Comparison of ENCODE assay signal across 13 cellular contexts in the genomic region with DNA sequence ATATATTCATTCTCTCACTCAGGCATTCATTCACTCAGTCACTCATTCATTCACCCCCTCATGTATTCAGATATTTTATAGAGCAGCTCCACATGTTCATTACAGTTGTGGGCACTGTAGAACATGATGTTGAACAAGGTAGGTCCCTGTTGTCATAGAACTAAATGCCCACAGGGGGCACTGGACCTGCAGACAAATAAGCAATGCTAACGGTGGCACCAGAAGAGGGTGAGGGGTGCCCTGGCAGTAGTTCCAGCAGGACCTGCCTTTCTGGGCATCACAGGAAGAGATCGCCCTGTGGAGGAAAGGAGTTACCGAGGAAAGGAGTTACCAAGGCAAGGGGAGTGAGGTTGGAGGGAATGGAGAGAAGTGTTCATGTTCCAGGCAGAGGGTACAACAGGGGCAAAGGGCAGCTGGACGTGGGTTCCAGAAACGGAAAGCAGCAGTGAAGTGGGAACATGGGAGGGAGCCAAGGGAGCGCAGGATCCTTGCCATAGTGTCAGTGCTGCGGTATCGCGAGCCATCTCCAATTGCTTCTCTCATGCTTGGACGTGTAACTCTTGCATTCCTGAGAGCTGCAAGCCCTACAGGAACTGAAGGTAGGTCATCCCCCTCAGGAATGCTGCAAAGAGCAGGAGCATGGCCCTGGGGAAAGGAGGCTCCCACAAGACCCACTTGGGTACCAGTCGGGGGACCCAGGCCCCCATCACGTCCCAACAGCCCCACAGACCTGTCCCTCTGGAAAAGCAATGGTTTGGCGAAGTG.
A peak's percentile ranks its signal among the peaks of the same experiment; 100 is the strongest.
DNase-seq lines count a peak whose midpoint lies in the region; ATAC-seq, FAIRE-seq and TF ChIP-seq lines count a peak whose summit lies in the region.
"Had no signal": no experiment of that assay in that cellular context is flagged by ENCODE, and none has a peak within 500 bp of the region (broad histone marks: within the 10 kb centered on the region; RNA-seq: fewer than 3 reads in every experiment).

No MANE protein-coding gene starts in this region.

- no peak for ATAC-seq in left ventricle myocardium superior
- ATAC-seq: left lung had no signal

- H3K4me3 ChIP-seq in DOHH2 (ENCODE audit: low read length) (no peak overlapping the region), OCI-LY1 (ENCODE audit: low read depth, low read length, poor library complexity, severe bottlenecking) (no peak overlapping the region)
- H3K4me3 ChIP-seq: left lung, vagina had no signal

- intact Hi-C loops in left ventricle myocardium superior (cut with micrococcal nuclease) = no loop called here

- H3K27me3 ChIP-seq in DOHH2 (ENCODE audit: control insufficient read depth, low read length) (peaks cover 10% of the 10 kb centered on the region), OCI-LY1 (ENCODE audit: insufficient read depth, low read length) (no peaks in the 10 kb centered on the region)
- H3K27me3 ChIP-seq: left lung, vagina had no signal

- TF ChIP-seq CTCF in 22Rv1 (IDR thresholded peaks at IDR 0.05) = peak; percentile 25
- peak; percentile 61 for TF ChIP-seq CTCF in DOHH2 (IDR thresholded peaks at IDR 0.05; ENCODE audit: low read depth, low read length, poor library complexity, severe bottlenecking)
- TF ChIP-seq CTCF in OCI-LY1 (IDR thresholded peaks at IDR 0.05; ENCODE audit: low read length) = peak; percentile 37; the same call in 1 of the 2 replicates
- peak; percentile 43 for TF ChIP-seq CTCF in endothelial cell (IDR thresholded peaks at IDR 0.05; ENCODE audit: unreplicated experiment)

- DNase-seq in endothelial cell (ENCODE audit: low spot score) = no peak
- DNase-seq in stimulated activated CD4-positive, alpha-beta T cell treated with anti-CD3 and anti-CD28 coated beads, Interleukin-4, amount 100 ng/mL, for 1 hour = no peak
- no peak for DNase-seq in activated gamma-delta T cell treated with Interleukin-2 at 50 U/mL for 16 hours
- no peak for DNase-seq in GM12892 (ENCODE audit: insufficient read length)
- DNase-seq in left ventricle myocardium superior = no peak
- DNase-seq: cerebellar nuclear complex, left lung, T1000 had no signal

- H3K36me3 ChIP-seq in DOHH2 (ENCODE audit: control insufficient read depth, low read length) (no peaks in the 10 kb centered on the region), OCI-LY1 (ENCODE audit: insufficient read depth, low read length) (no peaks in the 10 kb centered on the region)
- H3K36me3 ChIP-seq: left lung, vagina had no signal

- no peak overlapping the region for H3K27ac Mint-ChIP-seq in endothelial cell (ENCODE audit: unreplicated experiment)
- H3K27ac Mint-ChIP-seq: activated T-helper 1 cell treated with anti-CD3 and anti-CD28 coated beads, Interleukin-12 subunit alpha, Interleukin-12 subunit beta, Interleukin-2, Interleukin-4 antibody, amounts not matched to agents 30 ng/mL and 10 ng/mL and 1 ng/mL, durations not matched to agents 14 hours and 24 hours and 36 hours had no signal

- H3F3A ChIP-seq in DOHH2 (ENCODE audit: control insufficient read depth, insufficient read depth) (no peaks in the 10 kb centered on the region), OCI-LY1 (ENCODE audit: insufficient read depth, low read length) (no peaks in the 10 kb centered on the region)

- H4K20me1 ChIP-seq in DOHH2 (ENCODE audit: control insufficient read depth, insufficient read depth, low read depth, low read length) (no peaks in the 10 kb centered on the region), OCI-LY1 (ENCODE audit: insufficient read depth, low read length) (no peaks in the 10 kb centered on the region)

- FAIRE-seq in GM12892 (lab: Jason Lieb, UNC) = no peak

- H3K27me3 Mint-ChIP-seq in endothelial cell (ENCODE audit: unreplicated experiment) = peaks cover 2% of the 10 kb centered on the region

- H3K27ac ChIP-seq in 22Rv1 (no peak overlapping the region), DOHH2 (ENCODE audit: low read depth, low read length) (no peak overlapping the region), OCI-LY1 (ENCODE audit: low read depth, low read length, poor library complexity, severe bottlenecking) (no peak overlapping the region)
- H3K27ac ChIP-seq: left lung, vagina had no signal

- H3K9me2 ChIP-seq in DOHH2 (replicated peaks; ENCODE audit: control insufficient read depth, low read length) (no peaks in the 10 kb centered on the region), OCI-LY1 (ENCODE audit: low read depth, low read length) (no peaks in the 10 kb centered on the region)

- no peaks in the 10 kb centered on the region for H3K36me3 Mint-ChIP-seq in endothelial cell (ENCODE audit: low read depth, unreplicated experiment)

- H2AFZ ChIP-seq in OCI-LY1 (ENCODE audit: low read length) = no peak overlapping the region

- no peak overlapping the region for H3K9ac ChIP-seq in OCI-LY1 (ENCODE audit: low read length)

- H3K9me3 ChIP-seq in DOHH2 (ENCODE audit: control insufficient read depth, insufficient read depth, low read length) (no peaks in the 10 kb centered on the region), OCI-LY1 (ENCODE audit: low read length) (no peaks in the 10 kb centered on the region)
- H3K9me3 ChIP-seq: left lung, vagina had no signal

- H3K9me3 Mint-ChIP-seq in endothelial cell (ENCODE audit: unreplicated experiment) = no peaks in the 10 kb centered on the region

- TF ChIP-seq POLR2A in GM12892 (IDR thresholded peaks at IDR 0.05; ENCODE audit: low read depth, low read length) = no peak

- H3K4me1 ChIP-seq in DOHH2 (ENCODE audit: control insufficient read depth, low read length) = no peaks in the 10 kb centered on the region
- no peaks in the 10 kb centered on the region for H3K4me1 ChIP-seq in OCI-LY1 (ENCODE audit: insufficient read depth, low read length, severe bottlenecking)
- H3K4me1 ChIP-seq: left lung, vagina had no signal

- no peak overlapping the region for H3K4me3 Mint-ChIP-seq in endothelial cell (ENCODE audit: unreplicated experiment)
- H3K4me3 Mint-ChIP-seq: activated T-helper 1 cell treated with anti-CD3 and anti-CD28 coated beads, Interleukin-12 subunit alpha, Interleukin-12 subunit beta, Interleukin-2, Interleukin-4 antibody, amounts not matched to agents 30 ng/mL and 10 ng/mL and 1 ng/mL, durations not matched to agents 14 hours and 24 hours and 36 hours had no signal

- no peaks in the 10 kb centered on the region for H3K79me2 ChIP-seq in DOHH2 (ENCODE audit: control insufficient read depth, low read length)
- no peaks in the 10 kb centered on the region for H3K79me2 ChIP-seq in OCI-LY1 (ENCODE audit: insufficient read depth, low read length)

- no peak overlapping the region for H3K4me2 ChIP-seq in DOHH2 (ENCODE audit: low read length)
- no peak overlapping the region for H3K4me2 ChIP-seq in OCI-LY1 (ENCODE audit: low read length)

- H3K4me1 Mint-ChIP-seq in endothelial cell (ENCODE audit: unreplicated experiment) = peaks cover 2% of the 10 kb centered on the region
